8 cellular contexts compared by ENCODE assay signal in genomic region chr5:118987988-118988945, GRCh38. TPM values are rescaled to one million over a fixed set of nuclear protein-coding genes. Genes with fewer than 3 reads are reported as not detected.
DNase-seq lines count a peak whose midpoint lies in the region; ATAC-seq and TF ChIP-seq lines count a peak whose summit lies in the region.

Gene DTWD2, minus strand, starts transcription at chr5:118988547. Its CDS starts 36 bp downstream, at chr5:118988511.

- H3K4me1 ChIP-seq in left lung = peaks cover 3 to 6% of the 10 kb centered on the region in 2 donors

- H3K27ac ChIP-seq in left lung = peak within 1 kb of the TSS; percentile 93 to 96

- peak within 1 kb of the TSS; percentile 45 to 60 for H3K4me3 ChIP-seq in left lung

- H3K27ac Mint-ChIP-seq in activated CD4-positive, alpha-beta T cell treated with anti-CD3 and anti-CD28 coated beads, Interleukin-2, amount 10 ng/mL, durations not matched to agents 7 days and 5 days = peak within 1 kb of the TSS; percentile 64

- no peaks in the 10 kb centered on the region for H3K27me3 ChIP-seq in left lung

- no peaks in the 10 kb centered on the region for H3K9me3 ChIP-seq in left lung

- POLR2A ChIA-PET in activated CD4-positive, alpha-beta T cell treated with anti-CD3 and anti-CD28 coated beads, Interleukin-2, amount 10 ng/mL, durations not matched to agents 7 days and 5 days (lab: Charles Lee) = interaction anchor here (0.6 to 1.1 kb wide), 2 partner anchors 363 to 423 kb away, joined by 4 to 6 read pairs; no protein-coding TSS in a partner anchor

- ATAC-seq in GM19351 (IDR thresholded peaks at IDR 0.05; ENCODE audit: unreplicated experiment) = peak; percentile 87
- peak; percentile 96 for ATAC-seq in HG03520 (IDR thresholded peaks at IDR 0.05; ENCODE audit: unreplicated experiment)
- ATAC-seq in left lung = peak; percentile 99

- H3K36me3 Mint-ChIP-seq in activated CD4-positive, alpha-beta T cell treated with anti-CD3 and anti-CD28 coated beads, Interleukin-2, amount 10 ng/mL, durations not matched to agents 7 days and 5 days (ENCODE audit: low read depth) = no peaks in the 10 kb centered on the region

- no peaks in the 10 kb centered on the region for H3K36me3 ChIP-seq in left lung

- DNase-seq in CD1c-positive myeloid dendritic cell (ENCODE audit: extremely low spot score) (peak; percentile 96), NCI-H526 (lab: John Stamatoyannopoulos, UW) (peak; percentile 80 to 93), dedifferentiated amniotic fluid mesenchymal stem cell (ENCODE audit: extremely low spot score) (peak; percentile 85), left lung (peak; percentile 93 to 99)
- DNase-seq in activated CD4-positive, alpha-beta T cell treated with anti-CD3 and anti-CD28 coated beads, Interleukin-2, amount 10 ng/mL, durations not matched to agents 7 days and 5 days = peak; percentile 89
- DNase-seq in stimulated activated CD4-positive, alpha-beta T cell treated with anti-CD3 and anti-CD28 coated beads, Interleukin-2, amount 100 ng/mL, for 4 hours (ENCODE audit: low read depth) = peak; percentile 86

- no peaks in the 10 kb centered on the region for H3K27me3 Mint-ChIP-seq in activated CD4-positive, alpha-beta T cell treated with anti-CD3 and anti-CD28 coated beads, Interleukin-2, amount 10 ng/mL, durations not matched to agents 7 days and 5 days

- CTCF ChIA-PET in activated CD4-positive, alpha-beta T cell treated with anti-CD3 and anti-CD28 coated beads, Interleukin-2, amount 10 ng/mL, durations not matched to agents 7 days and 5 days (lab: Charles Lee) = interaction anchor here (0.5 to 4.0 kb wide), 61 partner anchors 8 to 759 kb away, joined by 3 to 54 read pairs (median 3); partner anchors contain the start of gene HSD17B4

- intact Hi-C loops in left lung (cut with DNase I) = no loop called here

- H3K9me3 Mint-ChIP-seq in activated CD4-positive, alpha-beta T cell treated with anti-CD3 and anti-CD28 coated beads, Interleukin-2, amount 10 ng/mL, durations not matched to agents 7 days and 5 days = peaks cover 2% of the 10 kb centered on the region

- H3K4me1 Mint-ChIP-seq in activated CD4-positive, alpha-beta T cell treated with anti-CD3 and anti-CD28 coated beads, Interleukin-2, amount 10 ng/mL, durations not matched to agents 7 days and 5 days = peaks cover 18% of the 10 kb centered on the region

- peak; percentile 93 for TF ChIP-seq CTCF in left lung (IDR thresholded peaks at IDR 0.05)

- peak within 1 kb of the TSS; percentile 72 for H3K4me3 Mint-ChIP-seq in activated CD4-positive, alpha-beta T cell treated with anti-CD3 and anti-CD28 coated beads, Interleukin-2, amount 10 ng/mL, durations not matched to agents 7 days and 5 days

RNA-seq across cellular contexts. Expression of gene DTWD2, which starts in this region (rescaled TPM):
- 1 to 10 TPM; 1.4 to 2.0 TPM for total RNA-seq in activated CD4-positive, alpha-beta T cell treated with anti-CD3 and anti-CD28 coated beads, Interleukin-2, amount 10 ng/mL, durations not matched to agents 7 days and 5 days
- total RNA-seq in left lung = 1 to 10 TPM; 4.9 to 6.7 TPM

Comparison
In these comparisons a context has a peak if more than half of its experiments do, and no peak if none do; other contexts are left out.
1. Peak in every context shown above with its lines: DNase-seq, ATAC-seq, H3K4me3 ChIP-seq and H3K27ac ChIP-seq.